8 cellular contexts compared by ENCODE assay signal in the genomic region with DNA sequence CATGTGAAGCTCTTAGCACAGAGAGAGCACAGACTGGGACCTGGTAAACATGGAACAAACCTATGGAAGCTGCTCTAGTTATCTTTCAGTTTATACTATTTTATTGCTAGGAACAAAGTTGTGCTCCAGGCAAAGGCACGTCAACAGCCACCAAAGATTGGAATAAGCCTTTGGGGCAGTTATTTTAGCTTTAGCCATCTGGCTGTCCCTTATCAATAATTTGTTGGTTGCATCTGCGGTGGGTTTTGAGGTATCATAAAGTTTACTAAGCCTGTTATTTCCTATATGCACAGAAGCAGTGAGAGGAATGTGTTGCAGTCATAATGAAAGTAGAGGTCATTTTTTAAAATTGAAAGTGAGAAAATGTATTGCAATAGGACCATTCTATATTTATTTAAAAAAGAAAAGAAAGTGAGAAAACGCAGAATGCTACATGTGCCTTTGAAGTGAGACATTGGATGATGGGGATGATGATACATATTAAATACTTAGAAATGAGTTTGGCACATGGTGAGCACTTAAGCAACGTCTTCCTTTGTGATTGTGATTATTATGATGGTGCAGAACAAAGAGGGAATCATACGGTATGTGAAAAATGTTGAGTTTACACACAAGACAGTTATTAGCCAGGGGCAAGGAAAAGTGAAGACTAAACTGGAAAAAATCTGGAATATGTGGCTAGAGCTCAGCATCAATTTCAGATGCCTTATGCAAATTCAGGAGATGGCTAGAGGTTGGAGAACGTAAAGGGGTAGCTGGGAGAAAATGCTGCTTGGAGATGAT. TPM values are rescaled to one million over a fixed set of nuclear protein-coding genes. Genes with fewer than 3 reads are reported as not detected.
DNase-seq lines count a peak whose midpoint lies in the region; ATAC-seq, FAIRE-seq and TF ChIP-seq lines count a peak whose summit lies in the region.

No MANE protein-coding gene starts in this region.

- DNase-seq in SJSA1 (ENCODE audit: low read depth in 1 of 2, low spot score in 2 of 2) (peak; percentile 52 to 88), nephron progenitor cell (no peak), frontal cortex (ENCODE audit: low spot score in 2 of 2) (no peak), left lobe of liver (ENCODE audit: low spot score) (no peak), NCI-H524 treated with DMSO at 0.1 percent for 48 hours (lab: John Stamatoyannopoulos, UW) (no peak)
- no peak for DNase-seq in effector memory CD4-positive, alpha-beta T cell

- peak; percentile 88 for ATAC-seq in GM18858 (IDR thresholded peaks at IDR 0.05; ENCODE audit: unreplicated experiment)
- ATAC-seq in HG02642 (IDR thresholded peaks at IDR 0.05; ENCODE audit: poor library complexity, unreplicated experiment) = peak; percentile 75
- no peak for ATAC-seq in left lobe of liver

- no peak for TF ChIP-seq CTCF in nephron progenitor cell (IDR thresholded peaks at IDR 0.05)

- no peak for FAIRE-seq in frontal cortex (lab: Jason Lieb, UNC)

- H3K36me3 ChIP-seq in SJSA1 = no peaks in the 10 kb centered on the region
- no peaks in the 10 kb centered on the region for H3K36me3 ChIP-seq in effector memory CD4-positive, alpha-beta T cell (ENCODE audit: control insufficient read depth, insufficient read depth, low read length)

- peaks cover 56% of the 10 kb centered on the region for H3K4me1 ChIP-seq in SJSA1 (replicated peaks)
- peaks cover 15% of the 10 kb centered on the region for H3K4me1 ChIP-seq in effector memory CD4-positive, alpha-beta T cell (ENCODE audit: control insufficient read depth, insufficient read depth, low read length, poor library complexity, severe bottlenecking)

- H3K27ac Mint-ChIP-seq in nephron progenitor cell = peak overlapping the region; percentile 2

- H3K9me3 Mint-ChIP-seq in nephron progenitor cell = no peaks in the 10 kb centered on the region

- H3K9me3 ChIP-seq in SJSA1 (replicated peaks) = no peaks in the 10 kb centered on the region
- no peaks in the 10 kb centered on the region for H3K9me3 ChIP-seq in effector memory CD4-positive, alpha-beta T cell (ENCODE audit: control insufficient read depth, low read length)

- H3K4me1 Mint-ChIP-seq in nephron progenitor cell = peaks cover 12% of the 10 kb centered on the region

- H3K27me3 ChIP-seq in SJSA1 (replicated peaks) = no peaks in the 10 kb centered on the region
- H3K27me3 ChIP-seq in effector memory CD4-positive, alpha-beta T cell (replicated peaks; ENCODE audit: control insufficient read depth, insufficient read depth, low read length, poor library complexity, severe bottlenecking) = no peaks in the 10 kb centered on the region

- H3K27me3 Mint-ChIP-seq in nephron progenitor cell (ENCODE audit: low read depth, poor library complexity) = peaks cover 11% of the 10 kb centered on the region

- H3K36me3 Mint-ChIP-seq in nephron progenitor cell (ENCODE audit: low read depth) = no peaks in the 10 kb centered on the region

- H3K4me3 Mint-ChIP-seq in nephron progenitor cell = no peak overlapping the region

- peak overlapping the region; percentile 86 for H3K27ac ChIP-seq in SJSA1
- H3K27ac ChIP-seq in effector memory CD4-positive, alpha-beta T cell (ENCODE audit: insufficient read depth, low read length, poor library complexity, severe bottlenecking) = no peak overlapping the region

- no peak overlapping the region for H3K4me3 ChIP-seq in SJSA1
- no peak overlapping the region for H3K4me3 ChIP-seq in effector memory CD4-positive, alpha-beta T cell (ENCODE audit: insufficient read depth, low read depth, low read length, poor library complexity, severe bottlenecking)

RNA-seq across cellular contexts. Expression of a gene that starts 58.3 kb away (rescaled TPM):
- total RNA-seq in SJSA1 (2014; rRNA removed; shearing (Covaris generic)) = 41.3 and 43.0 TPM in 2 replicates
- total RNA-seq in frontal cortex (5.7 TPM), left lobe of liver (2.1 TPM)

Comparison
In these comparisons a context has a peak if more than half of its experiments do, and no peak if none do; other contexts are left out.
1. DNase-seq: peak in SJSA1 (2 of 2); none in nephron progenitor cell (single experiment), frontal cortex (0 of 2), left lobe of liver (single experiment), NCI-H524 treated with DMSO at 0.1 percent for 48 hours (single experiment) and effector memory CD4-positive, alpha-beta T cell (0 of 3).